ENCODE assay signal across 28 cellular contexts in the genomic region with DNA sequence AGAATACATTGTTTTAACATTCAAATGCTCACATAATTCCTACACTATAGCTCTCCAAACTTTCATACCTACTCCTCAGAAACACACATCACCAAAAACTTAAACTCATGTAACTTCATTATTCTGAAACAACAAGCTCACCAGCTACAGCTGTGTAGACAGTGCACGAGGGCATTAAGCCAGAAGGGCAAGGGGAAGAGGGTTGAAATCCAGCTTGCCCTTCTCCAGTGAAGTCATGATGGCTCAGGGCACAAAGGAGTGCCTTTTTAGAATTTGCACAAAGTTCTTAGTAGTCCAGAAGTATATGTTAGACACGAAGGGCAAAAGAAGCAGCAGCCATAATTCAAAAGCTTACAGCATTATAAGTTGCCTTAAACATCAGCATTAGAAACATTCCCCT. TPM values are rescaled to one million over a fixed set of nuclear protein-coding genes. Genes with fewer than 3 reads are reported as not detected.
DNase-seq lines count a peak whose midpoint lies in the region; ATAC-seq and TF ChIP-seq lines count a peak whose summit lies in the region.
"Had no signal": no experiment of that assay in that cellular context is flagged by ENCODE, and none has a peak within 500 bp of the region (broad histone marks: within the 10 kb centered on the region; RNA-seq: fewer than 3 reads in every experiment).

No MANE protein-coding gene starts in this region.

- H3K27ac Mint-ChIP-seq in T-helper 2 cell treated with Interferon-gamma antibody and Interleukin-4, amounts not matched to agents 5 μg/mL and 100 μg/mL, for 36 hours, result peak overlapping the region; percentile 60
- peak overlapping the region; percentile 7 to 93 (median 66) for H3K27ac Mint-ChIP-seq in CD4-positive, alpha-beta memory T cell
- H3K27ac Mint-ChIP-seq in activated B cell treated with CpG ODN at 0.5 μM for 24 hours, result peak overlapping the region; percentile 83
- peak overlapping the region; percentile 9 for H3K27ac Mint-ChIP-seq in chondrocyte (ENCODE audit: unreplicated experiment)
- H3K27ac Mint-ChIP-seq: effector memory CD8-positive, alpha-beta T cell; H9; nephron progenitor cell; WTC11 had no signal

- no peak overlapping the region for H3K27ac ChIP-seq in CD4-positive, alpha-beta memory T cell (ENCODE audit: low read depth, low read length)
- H3K27ac ChIP-seq in coronary artery, result no peak overlapping the region
- H3K27ac ChIP-seq: esophagus squamous epithelium, psoas muscle had no signal

- no peak for DNase-seq in T-helper 2 cell treated with Interferon-gamma antibody and Interleukin-4, amounts not matched to agents 5 μg/mL and 100 μg/mL, for 36 hours (ENCODE audit: low spot score)
- DNase-seq in T-helper 2 cell (no peak), activated B cell treated with CpG ODN at 0.5 μM for 24 hours (no peak), chondrocyte (ENCODE audit: low spot score) (no peak), coronary artery (ENCODE audit: low spot score) (no peak), DMS114 treated with DMSO at 0.1 percent for 48 hours (lab: John Stamatoyannopoulos, UW; ENCODE audit: unreplicated experiment) (no peak)
- no peak for DNase-seq in CD4-positive, alpha-beta memory T cell
- DNase-seq: 8988T; DMS 273 treated with DMSO at 0.1 percent for 48 hours; effector memory CD8-positive, alpha-beta T cell; esophagus squamous epithelium; GDM1; H9; left cardiac atrium; mesendoderm; NCI-H1417 treated with DMSO at 0.1 percent for 48 hours; NCI-H526 treated with DMSO at 0.1 percent for 48 hours; nephron progenitor cell; psoas muscle; SHP77 had no signal

- no peaks in the 10 kb centered on the region for H3K27me3 ChIP-seq in CD4-positive, alpha-beta memory T cell (ENCODE audit: insufficient read depth, low read length)
- H3K27me3 ChIP-seq: esophagus squamous epithelium had no signal

- H3K36me3 ChIP-seq in CD4-positive, alpha-beta memory T cell (ENCODE audit: insufficient read depth, low read length), result no peaks in the 10 kb centered on the region
- H3K36me3 ChIP-seq: esophagus squamous epithelium had no signal

- ATAC-seq in activated B cell treated with CpG ODN at 0.5 μM for 24 hours (ENCODE audit: low read depth), result no peak
- no peak for ATAC-seq in HG03097 (IDR thresholded peaks at IDR 0.05; ENCODE audit: low FRiP score, unreplicated experiment)
- ATAC-seq: effector memory CD8-positive, alpha-beta T cell; left cardiac atrium; psoas muscle; WTC11 had no signal

- POLR2A ChIA-PET in CD4-positive, alpha-beta memory T cell (lab: Charles Lee; ENCODE audit: partially characterized antibody), result interaction anchor here (0.7 to 4.1 kb wide), 6 partner anchors 8 to 226 kb away, joined by 3 to 52 read pairs (median 10); partner anchors contain the start of genes LPCAT4, NOP10, NUTM1 and SLC12A6
- POLR2A ChIA-PET in activated B cell treated with CpG ODN at 0.5 μM for 24 hours (lab: Charles Lee), result interaction anchor here (1.1 to 6.8 kb wide), 5 partner anchors 7 to 38 kb away, joined by 3 to 113 read pairs (median 26); partner anchors contain the start of genes LPCAT4, NOP10, NUTM1 and SLC12A6

- H3K4me3 Mint-ChIP-seq in T-helper 2 cell treated with Interferon-gamma antibody and Interleukin-4, amounts not matched to agents 5 μg/mL and 100 μg/mL, for 36 hours, result peak overlapping the region; percentile 30
- H3K4me3 Mint-ChIP-seq in CD4-positive, alpha-beta memory T cell, result peak overlapping the region in 7 of 8 donors; percentile 14 to 74 (median 59)
- peak overlapping the region; percentile 53 for H3K4me3 Mint-ChIP-seq in activated B cell treated with CpG ODN at 0.5 μM for 24 hours
- no peak overlapping the region for H3K4me3 Mint-ChIP-seq in chondrocyte (ENCODE audit: unreplicated experiment)
- H3K4me3 Mint-ChIP-seq: central memory CD8-positive, alpha-beta T cell; effector memory CD8-positive, alpha-beta T cell; H9; nephron progenitor cell; WTC11 had no signal

- peaks cover 57% of the 10 kb centered on the region for H3K4me1 Mint-ChIP-seq in T-helper 2 cell treated with Interferon-gamma antibody and Interleukin-4, amounts not matched to agents 5 μg/mL and 100 μg/mL, for 36 hours (ENCODE audit: low read depth)
- H3K4me1 Mint-ChIP-seq in CD4-positive, alpha-beta memory T cell, result peaks cover 30 to 69% (median 55%) of the 10 kb centered on the region in 4 donors
- H3K4me1 Mint-ChIP-seq in activated B cell treated with CpG ODN at 0.5 μM for 24 hours (peaks cover 87% of the 10 kb centered on the region), chondrocyte (ENCODE audit: low read depth) (peaks cover 12% of the 10 kb centered on the region)
- H3K4me1 Mint-ChIP-seq: H9, WTC11 had no signal

- H3K4me3 ChIP-seq in CD4-positive, alpha-beta memory T cell (ENCODE audit: low read length in 2 of 2), result no peak overlapping the region
- no peak overlapping the region for H3K4me3 ChIP-seq in coronary artery
- H3K4me3 ChIP-seq: esophagus squamous epithelium, psoas muscle had no signal

- H3K9me3 Mint-ChIP-seq in T-helper 2 cell treated with Interferon-gamma antibody and Interleukin-4, amounts not matched to agents 5 μg/mL and 100 μg/mL, for 36 hours, result no peaks in the 10 kb centered on the region
- H3K9me3 Mint-ChIP-seq in CD4-positive, alpha-beta memory T cell, result no peaks in the 10 kb centered on the region
- no peaks in the 10 kb centered on the region for H3K9me3 Mint-ChIP-seq in activated B cell treated with CpG ODN at 0.5 μM for 24 hours
- no peaks in the 10 kb centered on the region for H3K9me3 Mint-ChIP-seq in chondrocyte (ENCODE audit: low read depth)
- H3K9me3 Mint-ChIP-seq: central memory CD8-positive, alpha-beta T cell; effector memory CD8-positive, alpha-beta T cell; H9; nephron progenitor cell; WTC11 had no signal

- no peak for TF ChIP-seq CTCF in activated B cell treated with CpG ODN at 0.5 μM for 24 hours (IDR thresholded peaks at IDR 0.05)
- TF ChIP-seq CTCF in chondrocyte (IDR thresholded peaks at IDR 0.05), result no peak
- no peak for TF ChIP-seq CTCF in coronary artery (IDR thresholded peaks at IDR 0.05)

- H3K4me1 ChIP-seq in CD4-positive, alpha-beta memory T cell (ENCODE audit: insufficient read depth, low read length), result peaks cover 81% of the 10 kb centered on the region

- H3K9me3 ChIP-seq in CD4-positive, alpha-beta memory T cell (ENCODE audit: control insufficient read depth in 1 of 2, low read length in 2 of 2), result no peaks in the 10 kb centered on the region
- H3K9me3 ChIP-seq: esophagus squamous epithelium, psoas muscle had no signal

- intact Hi-C loops in CD4-positive, alpha-beta memory T cell (cut with micrococcal nuclease), result no loop called here
- intact Hi-C loops in activated B cell treated with CpG ODN at 0.5 μM for 24 hours (cut with micrococcal nuclease), result loop anchor here (1.0 to 2.0 kb wide), 2 partner anchors 11 to 14 kb away; partner anchors contain the start of genes NOP10 and NUTM1

- CTCF ChIA-PET in CD4-positive, alpha-beta memory T cell (lab: Charles Lee; ENCODE audit: partially characterized antibody), result interaction anchor here (1.1 to 6.0 kb wide), 8 partner anchors 8 to 259 kb away, joined by 3 to 35 read pairs (median 4); partner anchors contain the start of genes LPCAT4, NOP10, NUTM1 and SLC12A6
- CTCF ChIA-PET in activated B cell treated with CpG ODN at 0.5 μM for 24 hours (lab: Charles Lee), result interaction anchor here (1.2 to 2.2 kb wide), 4 partner anchors 10 to 87 kb away, joined by 3 to 9 read pairs (median 5); partner anchors contain the start of genes LPCAT4, NOP10 and NUTM1

- peaks cover 15% of the 10 kb centered on the region for H3K36me3 Mint-ChIP-seq in T-helper 2 cell treated with Interferon-gamma antibody and Interleukin-4, amounts not matched to agents 5 μg/mL and 100 μg/mL, for 36 hours (ENCODE audit: low read depth)
- H3K36me3 Mint-ChIP-seq in CD4-positive, alpha-beta memory T cell, result no peaks in the 10 kb centered on the region
- H3K36me3 Mint-ChIP-seq in activated B cell treated with CpG ODN at 0.5 μM for 24 hours (ENCODE audit: low read depth) (peaks cover 14% of the 10 kb centered on the region), chondrocyte (ENCODE audit: low read depth) (no peaks in the 10 kb centered on the region)
- H3K36me3 Mint-ChIP-seq: WTC11 had no signal

- H3K27me3 Mint-ChIP-seq in T-helper 2 cell treated with Interferon-gamma antibody and Interleukin-4, amounts not matched to agents 5 μg/mL and 100 μg/mL, for 36 hours (ENCODE audit: low read depth), result no peaks in the 10 kb centered on the region
- no peaks in the 10 kb centered on the region for H3K27me3 Mint-ChIP-seq in CD4-positive, alpha-beta memory T cell
- no peaks in the 10 kb centered on the region for H3K27me3 Mint-ChIP-seq in activated B cell treated with CpG ODN at 0.5 μM for 24 hours
- H3K27me3 Mint-ChIP-seq in chondrocyte (ENCODE audit: low read depth), result no peaks in the 10 kb centered on the region
- H3K27me3 Mint-ChIP-seq: central memory CD8-positive, alpha-beta T cell; effector memory CD8-positive, alpha-beta T cell had no signal

RNA-seq across cellular contexts. Expression of gene SLC12A6, which starts 8.6 kb away (rescaled TPM):
- total RNA-seq in CD4-positive, alpha-beta memory T cell, result 10 to 100 TPM; 71.3 to 72.0 TPM
- 1 to 10 TPM; 1.8 to 8.1 TPM for polyA plus RNA-seq in CD4-positive, alpha-beta memory T cell
- total RNA-seq in activated B cell treated with CpG ODN at 0.5 μM for 24 hours, result 61.3 and 74.4 TPM in 2 replicates
- 20.0 to 25.5 TPM (median 20.8 TPM) in 3 replicates for total RNA-seq in chondrocyte

RNA-seq across cellular contexts. Expression of gene NOP10, which starts 13.9 kb away (rescaled TPM):
- 10 to 100 TPM; 73.5 to 77.2 TPM for total RNA-seq in CD4-positive, alpha-beta memory T cell
- polyA plus RNA-seq in CD4-positive, alpha-beta memory T cell, result 100 to 1,000 TPM; 298 to 318 TPM
- 116 and 130 TPM in 2 replicates for total RNA-seq in activated B cell treated with CpG ODN at 0.5 μM for 24 hours
- 152 to 166 TPM (median 158 TPM) in 3 replicates for total RNA-seq in chondrocyte

RNA-seq across cellular contexts. Expression of gene NUTM1, which starts 14.1 kb away (rescaled TPM):
- total RNA-seq in CD4-positive, alpha-beta memory T cell, result not detected
- not detected for polyA plus RNA-seq in CD4-positive, alpha-beta memory T cell
- total RNA-seq in activated B cell treated with CpG ODN at 0.5 μM for 24 hours (not detected in 2 replicates), chondrocyte (not detected in 3 replicates)
- total RNA-seq: esophagus squamous epithelium; left cardiac atrium; M059J; psoas muscle; skeletal muscle tissue; T-helper 1 cell treated with Interleukin-12 subunit alpha and Interleukin-12 subunit beta and Interleukin-4 antibody, amounts not matched to agents 30 ng/mL and 1 ng/mL, for 36 hours; urinary bladder had no signal
- polyA plus RNA-seq: BJ had no signal

RNA-seq across cellular contexts. Expression of gene LPCAT4, which starts 38.0 kb away (rescaled TPM):
- 100 to 1,000 TPM; 100 to 108 TPM for total RNA-seq in CD4-positive, alpha-beta memory T cell
- polyA plus RNA-seq in CD4-positive, alpha-beta memory T cell, result 10 to 100 TPM; 19.0 to 23.4 TPM
- 23.8 and 28.8 TPM in 2 replicates for total RNA-seq in activated B cell treated with CpG ODN at 0.5 μM for 24 hours
- 30.4 to 36.1 TPM (median 32.1 TPM) in 3 replicates for total RNA-seq in chondrocyte

Comparison
In these comparisons a context has a peak if more than half of its experiments do, and no peak if none do; other contexts are left out.
1. H3K27ac Mint-ChIP-seq: peak in every context shown above with its lines; median percentile 83 in activated B cell treated with CpG ODN at 0.5 μM for 24 hours; 66 in CD4-positive, alpha-beta memory T cell; 60 in T-helper 2 cell treated with Interferon-gamma antibody and Interleukin-4, amounts not matched to agents 5 μg/mL and 100 μg/mL, for 36 hours; 9 in chondrocyte.